ENCODE assay signal across 8 cellular contexts in genomic region chr10:72326665-72327603, GRCh38. TPM values are rescaled to one million over a fixed set of nuclear protein-coding genes. Genes with fewer than 3 reads are reported as not detected.
DNase-seq lines count a peak whose midpoint lies in the region; ATAC-seq and TF ChIP-seq lines count a peak whose summit lies in the region.
"Not testable (repeated sequence)": the region's sequence is repeated elsewhere in the genome, so short reads cannot be mapped to it uniquely, and the experiment has no call there.

No MANE protein-coding gene starts in this region.

- peak; percentile 29 for ATAC-seq in DND-41 (ENCODE audit: insufficient read depth, low read depth)
- peak; percentile 39 for ATAC-seq in central memory CD8-positive, alpha-beta T cell (replicated peaks; ENCODE audit: extremely low read depth, poor library complexity, severe bottlenecking)

- peak overlapping the region; percentile 24 to 61 for H3K4me3 ChIP-seq in DND-41 (ENCODE audit: low read depth in 1 of 2, low read length in 2 of 2)
- not testable (repeated sequence) for H3K4me3 ChIP-seq in testis

- peak; percentile 39; the same call in 1 of the 2 replicates for TF ChIP-seq POLR2A in Raji (IDR thresholded peaks at IDR 0.05; ENCODE audit: insufficient read depth, low read depth, low read length)
- not testable (repeated sequence) for TF ChIP-seq POLR2A in testis (IDR thresholded peaks at IDR 0.05)

- CTCF ChIA-PET in activated CD4-positive, alpha-beta T cell treated with anti-CD3 and anti-CD28 coated beads, Interleukin-2, amount 10 ng/mL, durations not matched to agents 7 days and 5 days (lab: Charles Lee): interaction anchor here (0.9 to 3.3 kb wide), 7 partner anchors 18 to 128 kb away, joined by 3 to 18 read pairs (median 4); partner anchors contain the start of gene DDIT4

- peak overlapping the region; percentile 94 for H3K27ac Mint-ChIP-seq in activated CD4-positive, alpha-beta T cell treated with anti-CD3 and anti-CD28 coated beads, Interleukin-2, amount 10 ng/mL, durations not matched to agents 7 days and 5 days
- H3K27ac Mint-ChIP-seq in activated T-helper 2 cell treated with anti-CD3 and anti-CD28 coated beads, Interferon-gamma antibody, Interleukin-2, Interleukin-4, amounts not matched to agents 10 μg/mL and 5 μg/mL and 100 μg/mL, durations not matched to agents 14 hours and 24 hours and 36 hours: peak overlapping the region; percentile 93
- H3K27ac Mint-ChIP-seq in central memory CD8-positive, alpha-beta T cell (ENCODE audit: low read depth): peak overlapping the region; percentile 92
- peak overlapping the region; percentile 19 for H3K27ac Mint-ChIP-seq in mesothelial cell of epicardium

- not testable (repeated sequence) for H4K20me1 ChIP-seq in DND-41 (ENCODE audit: insufficient read depth, low read length)

- peak overlapping the region; percentile 88 for H3K27ac ChIP-seq in DND-41 (ENCODE audit: low read length)
- peak overlapping the region; percentile 19 to 83 for H3K27ac ChIP-seq in testis

- peak overlapping the region; percentile 96 for H3K4me3 Mint-ChIP-seq in activated CD4-positive, alpha-beta T cell treated with anti-CD3 and anti-CD28 coated beads, Interleukin-2, amount 10 ng/mL, durations not matched to agents 7 days and 5 days
- peak overlapping the region; percentile 88 for H3K4me3 Mint-ChIP-seq in activated T-helper 2 cell treated with anti-CD3 and anti-CD28 coated beads, Interferon-gamma antibody, Interleukin-2, Interleukin-4, amounts not matched to agents 10 μg/mL and 5 μg/mL and 100 μg/mL, durations not matched to agents 14 hours and 24 hours and 36 hours (ENCODE audit: low read depth)
- peak overlapping the region; percentile 79 for H3K4me3 Mint-ChIP-seq in central memory CD8-positive, alpha-beta T cell
- not testable (repeated sequence) for H3K4me3 Mint-ChIP-seq in mesothelial cell of epicardium

- H3K9ac ChIP-seq in DND-41 (ENCODE audit: low read depth, low read length): peak overlapping the region; percentile 62

- H2AFZ ChIP-seq in DND-41 (ENCODE audit: low read depth, low read length): 0 out of 2 replicates have a peak overlapping the region, but pooled peaks have one; percentile 21

- TF ChIP-seq CTCF in DND-41 (IDR thresholded peaks at IDR 0.05; ENCODE audit: borderline replicate concordance, extremely low read depth, low read length, poor library complexity, severe bottlenecking): peak; percentile 51
- TF ChIP-seq CTCF in mesothelial cell of epicardium (IDR thresholded peaks at IDR 0.05; ENCODE audit: unreplicated experiment); testis (IDR thresholded peaks at IDR 0.05): not testable (repeated sequence)

- WGBS in testis, 2 donors: 84 to 89% methylated on average over 32 of the region's 32 CpGs

- peaks cover 10% of the 10 kb centered on the region for H3K36me3 Mint-ChIP-seq in activated CD4-positive, alpha-beta T cell treated with anti-CD3 and anti-CD28 coated beads, Interleukin-2, amount 10 ng/mL, durations not matched to agents 7 days and 5 days (ENCODE audit: low read depth)
- H3K36me3 Mint-ChIP-seq in activated T-helper 2 cell treated with anti-CD3 and anti-CD28 coated beads, Interferon-gamma antibody, Interleukin-2, Interleukin-4, amounts not matched to agents 10 μg/mL and 5 μg/mL and 100 μg/mL, durations not matched to agents 14 hours and 24 hours and 36 hours (ENCODE audit: low read depth): peaks cover 16% of the 10 kb centered on the region
- peaks cover 15% of the 10 kb centered on the region for H3K36me3 Mint-ChIP-seq in central memory CD8-positive, alpha-beta T cell (ENCODE audit: insufficient read depth)
- H3K36me3 Mint-ChIP-seq in mesothelial cell of epicardium: not testable (repeated sequence)

- H3K4me1 ChIP-seq in DND-41 (ENCODE audit: insufficient read depth, low read length): peaks cover 86% of the 10 kb centered on the region
- H3K4me1 ChIP-seq in testis: peaks cover 56% of the 10 kb centered on the region

- intact Hi-C loops in activated T-helper 2 cell treated with anti-CD3 and anti-CD28 coated beads, Interferon-gamma antibody, Interleukin-2, Interleukin-4, amounts not matched to agents 10 μg/mL and 5 μg/mL and 100 μg/mL, durations not matched to agents 14 hours and 24 hours and 36 hours (cut with micrococcal nuclease); testis (cut with DNase I; ENCODE audit: low total_unique reads): not testable (repeated sequence)

- not testable (repeated sequence) for H3K36me3 ChIP-seq in DND-41 (ENCODE audit: insufficient read depth, low read length); testis (ENCODE audit: low read depth, missing control alignments)

- peaks cover 76% of the 10 kb centered on the region for H3K4me1 Mint-ChIP-seq in activated CD4-positive, alpha-beta T cell treated with anti-CD3 and anti-CD28 coated beads, Interleukin-2, amount 10 ng/mL, durations not matched to agents 7 days and 5 days
- peaks cover 61% of the 10 kb centered on the region for H3K4me1 Mint-ChIP-seq in activated T-helper 2 cell treated with anti-CD3 and anti-CD28 coated beads, Interferon-gamma antibody, Interleukin-2, Interleukin-4, amounts not matched to agents 10 μg/mL and 5 μg/mL and 100 μg/mL, durations not matched to agents 14 hours and 24 hours and 36 hours (ENCODE audit: low read depth)
- peaks cover 50% of the 10 kb centered on the region for H3K4me1 Mint-ChIP-seq in central memory CD8-positive, alpha-beta T cell
- peaks cover 54% of the 10 kb centered on the region for H3K4me1 Mint-ChIP-seq in mesothelial cell of epicardium

- H3K9me3 ChIP-seq in DND-41 (ENCODE audit: insufficient read depth, low read length, severe bottlenecking); testis: not testable (repeated sequence)

- not testable (repeated sequence) for H3K27me3 Mint-ChIP-seq in activated CD4-positive, alpha-beta T cell treated with anti-CD3 and anti-CD28 coated beads, Interleukin-2, amount 10 ng/mL, durations not matched to agents 7 days and 5 days; activated T-helper 2 cell treated with anti-CD3 and anti-CD28 coated beads, Interferon-gamma antibody, Interleukin-2, Interleukin-4, amounts not matched to agents 10 μg/mL and 5 μg/mL and 100 μg/mL, durations not matched to agents 14 hours and 24 hours and 36 hours (ENCODE audit: low read depth); central memory CD8-positive, alpha-beta T cell; mesothelial cell of epicardium (ENCODE audit: low read depth)

- DNase-seq in DND-41: peak; percentile 90
- peak; percentile 76 for DNase-seq in activated CD4-positive, alpha-beta T cell treated with anti-CD3 and anti-CD28 coated beads, Interleukin-2, amount 10 ng/mL, durations not matched to agents 7 days and 5 days
- DNase-seq in activated T-helper 2 cell treated with anti-CD3 and anti-CD28 coated beads, Interferon-gamma antibody, Interleukin-2, Interleukin-4, amounts not matched to agents 10 μg/mL and 5 μg/mL and 100 μg/mL, durations not matched to agents 14 hours and 24 hours and 36 hours (ENCODE audit: low spot score): peak; percentile 71
- peak; percentile 43 to 67 for DNase-seq in central memory CD8-positive, alpha-beta T cell (ENCODE audit: low spot score in 2 of 2)
- not testable (repeated sequence) for DNase-seq in mesothelial cell of epicardium (ENCODE audit: low spot score in 2 of 2, unreplicated experiment in 2 of 2)
- peak; percentile 81 for DNase-seq in stimulated activated CD4-positive, alpha-beta T cell treated with anti-CD3 and anti-CD28 coated beads, Interleukin-15, amount 100 ng/mL, for 24 hours
- DNase-seq in testis: peak; percentile 62

- not testable (repeated sequence) for H3K27me3 ChIP-seq in DND-41 (ENCODE audit: insufficient read depth, low read length, poor library complexity); testis

- H3K4me2 ChIP-seq in DND-41 (ENCODE audit: insufficient read depth, low read length): peak overlapping the region; percentile 64

- H3K79me2 ChIP-seq in DND-41 (ENCODE audit: insufficient read depth, low read length): peaks cover 26% of the 10 kb centered on the region

- H3K9me3 Mint-ChIP-seq in activated CD4-positive, alpha-beta T cell treated with anti-CD3 and anti-CD28 coated beads, Interleukin-2, amount 10 ng/mL, durations not matched to agents 7 days and 5 days; activated T-helper 2 cell treated with anti-CD3 and anti-CD28 coated beads, Interferon-gamma antibody, Interleukin-2, Interleukin-4, amounts not matched to agents 10 μg/mL and 5 μg/mL and 100 μg/mL, durations not matched to agents 14 hours and 24 hours and 36 hours; central memory CD8-positive, alpha-beta T cell; mesothelial cell of epicardium: not testable (repeated sequence)

- POLR2A ChIA-PET in activated CD4-positive, alpha-beta T cell treated with anti-CD3 and anti-CD28 coated beads, Interleukin-2, amount 10 ng/mL, durations not matched to agents 7 days and 5 days (lab: Charles Lee): interaction anchor here (0.6 to 1.6 kb wide), 14 partner anchors 19 to 226 kb away, joined by 3 to 11 read pairs (median 3); no protein-coding TSS in a partner anchor

RNA-seq across cellular contexts. Expression of gene DNAJB12, which starts 27.8 kb away (rescaled TPM):
- 10 to 100 TPM; 31.8 to 34.5 TPM for total RNA-seq in activated CD4-positive, alpha-beta T cell treated with anti-CD3 and anti-CD28 coated beads, Interleukin-2, amount 10 ng/mL, durations not matched to agents 7 days and 5 days
- total RNA-seq in activated T-helper 2 cell treated with anti-CD3 and anti-CD28 coated beads, Interferon-gamma antibody, Interleukin-2, Interleukin-4, amounts not matched to agents 10 μg/mL and 5 μg/mL and 100 μg/mL, durations not matched to agents 14 hours and 24 hours and 36 hours: 27.6 and 34.0 TPM in 2 replicates
- total RNA-seq in mesothelial cell of epicardium (31.4 to 35.3 TPM (median 32.1 TPM) in 3 replicates), testis (10 to 100 TPM; 50.3 to 57.6 TPM)
- 52.4 TPM for polyA plus RNA-seq in testis (ENCODE audit: insufficient read depth, low read depth, low replicate concordance)

RNA-seq across cellular contexts. Expression of gene DDIT4, which starts 53.2 kb away (rescaled TPM):
- total RNA-seq in activated CD4-positive, alpha-beta T cell treated with anti-CD3 and anti-CD28 coated beads, Interleukin-2, amount 10 ng/mL, durations not matched to agents 7 days and 5 days: 100 to 1,000 TPM; 166 to 189 TPM
- 543 and 569 TPM in 2 replicates for total RNA-seq in activated T-helper 2 cell treated with anti-CD3 and anti-CD28 coated beads, Interferon-gamma antibody, Interleukin-2, Interleukin-4, amounts not matched to agents 10 μg/mL and 5 μg/mL and 100 μg/mL, durations not matched to agents 14 hours and 24 hours and 36 hours
- total RNA-seq in mesothelial cell of epicardium (61.6 to 62.5 TPM (median 61.9 TPM) in 3 replicates), testis (10 to 100 TPM; 69.6 to 94.3 TPM)
- polyA plus RNA-seq in testis (ENCODE audit: insufficient read depth, low read depth, low replicate concordance): 46.6 TPM

Comparison
In these comparisons a context has a peak if more than half of its experiments do, and no peak if none do; other contexts are left out.
1. H3K27ac Mint-ChIP-seq: peak in every context shown above with its lines; median percentile 94 in activated CD4-positive, alpha-beta T cell treated with anti-CD3 and anti-CD28 coated beads, Interleukin-2, amount 10 ng/mL, durations not matched to agents 7 days and 5 days; 93 in activated T-helper 2 cell treated with anti-CD3 and anti-CD28 coated beads, Interferon-gamma antibody, Interleukin-2, Interleukin-4, amounts not matched to agents 10 μg/mL and 5 μg/mL and 100 μg/mL, durations not matched to agents 14 hours and 24 hours and 36 hours; 92 in central memory CD8-positive, alpha-beta T cell; 19 in mesothelial cell of epicardium.